ENCODE assay signal across 8 cellular contexts in genomic region chr19:1045247-1045603, GRCh38. TPM values are rescaled to one million over a fixed set of nuclear protein-coding genes. Genes with fewer than 3 reads are reported as not detected.
DNase-seq lines count a peak whose midpoint lies in the region; ATAC-seq, FAIRE-seq and TF ChIP-seq lines count a peak whose summit lies in the region.

No MANE protein-coding gene starts in this region.

- FAIRE-seq in frontal cortex (lab: Jason Lieb, UNC) = no peak

- no peak for ATAC-seq in HG02763 (IDR thresholded peaks at IDR 0.05; ENCODE audit: unreplicated experiment)

- intact Hi-C loops in CD14-positive monocyte (cut with micrococcal nuclease) = no loop called here

- DNase-seq in activated gamma-delta T cell treated with Interleukin-2 at 50 U/mL for 16 hours (peak; percentile 42), activated gamma-delta T cell (lab: John Stamatoyannopoulos, UW) (no peak), SKM-1 (lab: John Stamatoyannopoulos, UW; ENCODE audit: unreplicated experiment) (peak; percentile 62), frontal cortex (ENCODE audit: low spot score in 2 of 2) (no peak), CD14-positive monocyte (ENCODE audit: low spot score) (no peak)
- DNase-seq in effector CD4-positive, alpha-beta T cell = peak; percentile 54
- peak; percentile 31 to 75 (median 64) for DNase-seq in stimulated activated naive CD4-positive, alpha-beta T cell (lab: John Stamatoyannopoulos, UW)

- no peak for TF ChIP-seq CTCF in CD14-positive monocyte (IDR thresholded peaks at IDR 0.05)

- no peak overlapping the region for H3K4me3 Mint-ChIP-seq in CD14-positive monocyte

- no peak overlapping the region for H3K27ac Mint-ChIP-seq in CD14-positive monocyte

- H3K9me3 Mint-ChIP-seq in CD14-positive monocyte = no peaks in the 10 kb centered on the region

- peaks cover 0 to 1% (median 1%) of the 10 kb centered on the region in 3 donors for H3K27me3 Mint-ChIP-seq in CD14-positive monocyte (ENCODE audit: low read depth in 3 of 3)

- peaks cover 24 to 39% of the 10 kb centered on the region in 2 donors for H3K36me3 Mint-ChIP-seq in CD14-positive monocyte

- peaks cover 14% of the 10 kb centered on the region for H3K4me1 Mint-ChIP-seq in CD14-positive monocyte

RNA-seq across cellular contexts. Expression of gene ABCA7, which starts 5.3 kb away (rescaled TPM):
- total RNA-seq in frontal cortex = 2.0 TPM
- 1 to 10 TPM; 1.7 to 7.8 TPM for polyA plus RNA-seq in CD14-positive monocyte

RNA-seq across cellular contexts. Expression of gene CNN2, which starts 18.8 kb away (rescaled TPM):
- 8.2 TPM for total RNA-seq in frontal cortex
- 100 to 1,000 TPM in 1 of 2 donors, 10 to 100 TPM in 1; 69.9 to 144 TPM for polyA plus RNA-seq in CD14-positive monocyte

RNA-seq across cellular contexts. Expression of gene ARHGAP45, which starts 21.7 kb away (rescaled TPM):
- 1.2 TPM for total RNA-seq in frontal cortex
- 100 to 1,000 TPM; 108 to 137 TPM for polyA plus RNA-seq in CD14-positive monocyte

RNA-seq across cellular contexts. Expression of gene RNU6-2, which starts 23.9 kb away (rescaled TPM):
- not detected for total RNA-seq in frontal cortex
- polyA plus RNA-seq in CD14-positive monocyte = not detected

RNA-seq across cellular contexts. Expression of gene TMEM259, which starts 24.3 kb away (rescaled TPM):
- total RNA-seq in frontal cortex = 29.3 TPM
- polyA plus RNA-seq in CD14-positive monocyte = 10 to 100 TPM; 37.4 to 45.0 TPM

Comparison
In these comparisons a context has a peak if more than half of its experiments do, and no peak if none do; other contexts are left out.
1. DNase-seq: peak in activated gamma-delta T cell treated with Interleukin-2 at 50 U/mL for 16 hours (single experiment), SKM-1 (single experiment), effector CD4-positive, alpha-beta T cell (single experiment) and stimulated activated naive CD4-positive, alpha-beta T cell (6 of 6); none in activated gamma-delta T cell (single experiment), frontal cortex (0 of 2) and CD14-positive monocyte (single experiment).